In the genomic region with DNA sequence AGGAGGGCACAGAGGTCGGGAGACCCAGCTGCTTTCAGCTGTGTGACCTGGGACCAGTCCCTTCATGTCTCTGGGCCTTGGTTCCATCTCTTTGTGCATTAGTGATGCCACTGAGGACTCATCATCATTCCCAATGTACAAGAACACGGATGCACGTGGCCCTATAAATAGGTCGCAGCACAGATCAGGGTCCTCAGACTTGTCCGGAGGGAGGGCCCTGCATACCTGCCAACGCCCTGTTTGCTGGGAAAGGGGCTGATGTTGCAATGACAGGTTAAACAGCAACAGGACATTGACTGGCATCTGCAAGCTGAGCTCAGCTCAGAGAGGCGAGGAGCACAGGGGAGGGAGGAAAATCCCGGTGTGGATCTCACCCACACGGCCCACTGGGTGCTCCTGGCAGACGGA, we compare ENCODE assay signal across 11 cellular contexts. TPM values are rescaled to one million over a fixed set of nuclear protein-coding genes. Genes with fewer than 3 reads are reported as not detected.
A peak's percentile ranks its signal among the peaks of the same experiment; 100 is the strongest.
DNase-seq lines count a peak whose midpoint lies in the region; ATAC-seq, FAIRE-seq and TF ChIP-seq lines count a peak whose summit lies in the region.
"Had no signal": no experiment of that assay in that cellular context is flagged by ENCODE, and none has a peak within 500 bp of the region (broad histone marks: within the 10 kb centered on the region; RNA-seq: fewer than 3 reads in every experiment).

No MANE protein-coding gene starts in this region.

- TF ChIP-seq RAD21 in K562 (CRISPR knock-in tag; conservative IDR thresholded peaks at IDR 0.05 in 1 of 2, IDR thresholded peaks at IDR 0.05 in 1 of 2) = no peak
- peak; percentile 26; the same call in 1 of the 2 replicates for TF ChIP-seq RAD21 in HepG2 (CRISPR knock-in tag; IDR thresholded peaks at IDR 0.05)

- peak in 2 of 4 experiments; percentile 32 to 44 for DNase-seq in K562 (ENCODE audit: extremely low read depth in 1 of 4, low spot score in 3 of 4)
- DNase-seq in HepG2 (ENCODE audit: low spot score) = peak; percentile 99
- no peak for DNase-seq in tibial artery
- no peak for DNase-seq in NCI-H748 treated with DMSO at 0.1 percent for 48 hours (lab: John Stamatoyannopoulos, UW)
- DNase-seq in substantia nigra (lab: John Stamatoyannopoulos, UW) = no peak
- DNase-seq: activated CD4-positive, alpha-beta T cell treated with anti-CD3 and anti-CD28 coated beads for 48 hours; activated naive CD8-positive, alpha-beta T cell treated with anti-CD3 and anti-CD28 coated beads, Interleukin-2, amount 50 U/mL, for 24 hours; natural killer cell had no signal

- CTCF ChIA-PET in K562 (lab: Yijun Ruan, JAX; ENCODE audit: low intra/inter-chr PET ratio) = no interaction called here
- CTCF ChIA-PET in HepG2 (lab: Yijun Ruan, JAX; ENCODE audit: low intra/inter-chr PET ratio, low total read pairs) = no interaction called here

- TF ChIP-seq CTCF in Loucy (conservative IDR thresholded peaks at IDR 0.05; ENCODE audit: low read length) (no peak), K562 (IDR thresholded peaks at IDR 0.05 in 2 of 3, conservative IDR thresholded peaks at IDR 0.05 in 1 of 3; ENCODE audit: insufficient read depth in 2 of 3, low read depth in 1 of 3, low read length in 3 of 3) (no peak), HepG2 (CRISPR knock-in tag; IDR thresholded peaks at IDR 0.05) (peak; percentile 43), tibial artery (IDR thresholded peaks at IDR 0.05) (no peak)

- POLR2A ChIA-PET in K562 (lab: Yijun Ruan, JAX) = interaction anchor here (0.5 to 1.2 kb wide), 3 partner anchors 15 to 29 kb away, joined by 3 read pairs; no protein-coding TSS in a partner anchor
- POLR2A ChIA-PET in HepG2 (lab: Yijun Ruan, JAX) = interaction anchor here (0.9 to 4.1 kb wide), 36 partner anchors 8 to 965 kb away, joined by 3 to 50 read pairs (median 7); a partner anchor contains a TSS

- H2AFZ ChIP-seq in Loucy (ENCODE audit: low read length) = no peak overlapping the region
- H2AFZ ChIP-seq in K562 (ENCODE audit: low read depth, low read length) = no peak overlapping the region
- no peak overlapping the region for H2AFZ ChIP-seq in HepG2 (ENCODE audit: low read length)

- H3K27ac ChIP-seq in K562 (ENCODE audit: extremely low read depth, low read depth, low read length) = no peak overlapping the region
- peak overlapping the region; percentile 87 for H3K27ac ChIP-seq in HepG2 (ENCODE audit: extremely low read length, insufficient read depth, low read length)
- H3K27ac ChIP-seq in tibial artery = peak overlapping the region; percentile 84 to 87
- H3K27ac ChIP-seq in substantia nigra (ENCODE audit: low read depth, low read length, poor library complexity, severe bottlenecking) = no peak overlapping the region

- no peaks in the 10 kb centered on the region; the same call in 1 of the 2 replicates for H3F3A ChIP-seq in Loucy (ENCODE audit: low read depth)

- intact Hi-C loops in K562 (cut with micrococcal nuclease) (no loop called here), HepG2 (cut with micrococcal nuclease; ENCODE audit: unreplicated experiment) (loop anchor here (1.0 kb wide), 2 partner anchors 18 to 22 kb away; a partner anchor contains a TSS), tibial artery (cut with DNase I; ENCODE audit: low total_unique reads) (no loop called here)

- H3K4me1 ChIP-seq in Loucy (ENCODE audit: insufficient read depth, low read length, poor library complexity, severe bottlenecking) (peaks cover 40% of the 10 kb centered on the region), K562 (replicated peaks in 1 of 2; ENCODE audit: control insufficient read depth in 2 of 2, insufficient read depth in 2 of 2, low read length in 2 of 2) (peaks cover 26 to 36% of the 10 kb centered on the region in 2 experiments), HepG2 (ENCODE audit: insufficient read depth, low read length) (peaks cover 39% of the 10 kb centered on the region), tibial artery (peaks cover 10 to 39% (median 31%) of the 10 kb centered on the region in 4 donors)

- no peaks in the 10 kb centered on the region for H3K36me3 ChIP-seq in Loucy (ENCODE audit: insufficient read depth, low read length)
- peaks cover 75% of the 10 kb centered on the region for H3K36me3 ChIP-seq in K562 (ENCODE audit: control insufficient read depth, insufficient read depth, low read length)
- H3K36me3 ChIP-seq in HepG2 (replicated peaks in 1 of 2; ENCODE audit: control insufficient read depth in 1 of 2, insufficient read depth in 2 of 2, low read length in 2 of 2) = no peaks in the 10 kb centered on the region; a peak in 2 of 5 replicates
- peaks cover 67 to 78% (median 71%) of the 10 kb centered on the region in 3 donors for H3K36me3 ChIP-seq in tibial artery

- ATAC-seq in K562 (peak; percentile 11; the same call in 1 of the 3 replicates), HepG2 (peak; percentile 91), GM21367 (IDR thresholded peaks at IDR 0.05; ENCODE audit: unreplicated experiment) (no peak)
- ATAC-seq: activated naive CD8-positive, alpha-beta T cell treated with anti-CD3 and anti-CD28 coated beads, Interleukin-2, amount 50 U/mL, for 24 hours; natural killer cell had no signal

- TF ChIP-seq POLR2A in K562 (conservative IDR thresholded peaks at IDR 0.05) (no peak), HepG2 (IDR thresholded peaks at IDR 0.05; ENCODE audit: insufficient read depth in 1 of 2, low read depth in 2 of 2, low read length in 2 of 2) (peak in 1 of 2 experiments; percentile 71; a peak in 3 of 4 replicates)

- H3K9ac ChIP-seq in Loucy (ENCODE audit: low read depth, low read length, poor library complexity, severe bottlenecking) (peak overlapping the region; percentile 6), K562 (ENCODE audit: insufficient read depth in 1 of 2, low read depth in 2 of 2, low read length in 2 of 2) (0 out of 4 replicates have a peak overlapping the region, but pooled peaks of 1 of the 2 experiments have one; percentile 22), HepG2 (ENCODE audit: insufficient read depth, low read depth, low read length) (peak overlapping the region; percentile 73)

- H3K4me2 ChIP-seq in Loucy (ENCODE audit: low read depth, low read length, poor library complexity, severe bottlenecking) (peak overlapping the region; percentile 38), K562 (ENCODE audit: insufficient read depth, low read length) (no peak overlapping the region), HepG2 (ENCODE audit: low read depth, low read length) (peak overlapping the region; percentile 85)

- no peaks in the 10 kb centered on the region for H4K20me1 ChIP-seq in Loucy (ENCODE audit: insufficient read depth, low read length, poor library complexity, severe bottlenecking)
- H4K20me1 ChIP-seq in K562 (replicated peaks; ENCODE audit: control insufficient read depth, insufficient read depth, low read length) = no peaks in the 10 kb centered on the region
- no peaks in the 10 kb centered on the region for H4K20me1 ChIP-seq in HepG2 (ENCODE audit: insufficient read depth, low read length)

- TF ChIP-seq EP300 in K562 (IDR thresholded peaks at IDR 0.05; ENCODE audit: low read length) = no peak
- peak; percentile 74 to 93 for TF ChIP-seq EP300 in HepG2 (IDR thresholded peaks at IDR 0.05; ENCODE audit: low read depth in 2 of 2, low read length in 2 of 2)
- peak; percentile 96 for TF ChIP-seq EP300 in HepG2 (CRISPR knock-in tag; IDR thresholded peaks at IDR 0.05; ENCODE audit: borderline replicate concordance)

- no peaks in the 10 kb centered on the region for H3K9me1 ChIP-seq in K562 (ENCODE audit: control insufficient read depth, insufficient read depth, low read length)

- H3K9me2 ChIP-seq in Loucy (replicated peaks; ENCODE audit: low read depth, low read length) = no peaks in the 10 kb centered on the region

- in situ Hi-C loops in K562 (cut with MboI) = no loop called here
- in situ Hi-C loops in HepG2 (cut with HindIII; ENCODE audit: extremely low pct_ligation_motif_present, low pct_unique_long_range_greater_than_20kb) = no loop called here

- no peaks in the 10 kb centered on the region for H3K79me2 ChIP-seq in Loucy (ENCODE audit: insufficient read depth, low read length)
- no peaks in the 10 kb centered on the region for H3K79me2 ChIP-seq in K562 (ENCODE audit: control insufficient read depth, insufficient read depth, low read length)
- no peaks in the 10 kb centered on the region for H3K79me2 ChIP-seq in HepG2 (ENCODE audit: insufficient read depth, low read length)

- H3K9me3 ChIP-seq in Loucy (ENCODE audit: insufficient read depth, low read depth, low read length) = no peaks in the 10 kb centered on the region
- H3K9me3 ChIP-seq in K562 (replicated peaks; ENCODE audit: control insufficient read depth, insufficient read depth, low read depth, low read length) = no peaks in the 10 kb centered on the region
- H3K9me3 ChIP-seq in HepG2 (ENCODE audit: low read length) = no peaks in the 10 kb centered on the region
- no peaks in the 10 kb centered on the region for H3K9me3 ChIP-seq in tibial artery

- FAIRE-seq in K562 (lab: Jason Lieb, UNC) (no peak), HepG2 (lab: Jason Lieb, UNC) (peak; percentile 100)
- FAIRE-seq: GM19239 had no signal

- 76% methylated on average over 10 of the region's 10 CpGs for WGBS in K562 (ENCODE audit: insufficient coverage, low coverage, missing lambda C conversion rate)
- WGBS in HepG2 (ENCODE audit: low lambda C conversion rate) = 1% methylated on average over 10 of the region's 10 CpGs

- H3K27me3 ChIP-seq in Loucy (ENCODE audit: insufficient read depth, low read length, poor library complexity, severe bottlenecking) (no peaks in the 10 kb centered on the region), K562 (ENCODE audit: control insufficient read depth in 2 of 2, insufficient read depth in 2 of 2, low read length in 2 of 2) (no peaks in the 10 kb centered on the region), HepG2 (ENCODE audit: control insufficient read depth in 1 of 2, insufficient read depth in 2 of 2, low read length in 2 of 2) (no peaks in the 10 kb centered on the region), tibial artery (no peaks in the 10 kb centered on the region)

- no TSS peak for BruUV-seq in K562 (replicated peaks; lab: Mats Ljungman, UMichigan)
- BruUV-seq in HepG2 (replicated peaks; lab: Mats Ljungman, UMichigan) = no TSS peak

- no peak overlapping the region for H3K4me3 ChIP-seq in Loucy (ENCODE audit: low read length, poor library complexity, severe bottlenecking)
- H3K4me3 ChIP-seq in K562 = no peak overlapping the region
- H3K4me3 ChIP-seq in HepG2 (replicated peaks in 1 of 3; ENCODE audit: insufficient read depth in 1 of 3, low read depth in 2 of 3, low read length in 3 of 3) = peak overlapping the region; percentile 25 to 65 (median 36); a peak in 5 of 6 replicates
- no peak overlapping the region for H3K4me3 ChIP-seq in tibial artery

RNA-seq across cellular contexts. Expression of a gene that starts 21.8 kb away (rescaled TPM):
- total RNA-seq in K562 (2011; cell fraction: chromatin; rRNA removed; ENCODE audit: low replicate concordance) = 34.9 and 72.8 TPM in 2 replicates
- total RNA-seq in K562 (2011; cell fraction: nucleolus; rRNA removed) = 45.9 and 47.5 TPM in 2 replicates
- 36.4 and 37.1 TPM in 2 replicates for total RNA-seq in K562 (2011; cell fraction: nucleoplasm; rRNA removed)
- 48.3 and 61.2 TPM in 2 replicates for total RNA-seq in K562 (2014; rRNA removed)
- 17.4 and 22.0 TPM in 2 replicates for total RNA-seq in K562 (2014; rRNA removed; fragmentation: Illumina TruSeq; extraction: Trizol)
- total RNA-seq in K562 (2015; rRNA removed; fragmentation: Illumina TruSeq; extraction: Trizol) = 20.4 and 21.0 TPM in 2 replicates
- 78.5 and 82.3 TPM in 2 replicates for total RNA-seq in K562 (2021)
- polyA plus RNA-seq in K562 (2011; rRNA removed) = 35.3 and 37.6 TPM in 2 replicates
- polyA plus RNA-seq in K562 (2011; cell fraction: cytosol; rRNA removed) = 31.6 and 76.0 TPM in 2 replicates
- polyA plus RNA-seq in K562 (2011; cell fraction: nucleus; rRNA removed) = 26.4 and 54.7 TPM in 2 replicates
- polyA plus RNA-seq in K562 (2012) = 47.9 and 85.2 TPM in 2 replicates
- polyA plus RNA-seq in K562 (2014; fragmentation: Illumina TruSeq; extraction: Trizol) = 55.1 and 56.7 TPM in 2 replicates
- polyA plus RNA-seq in K562 (2014; fragmentation: Nextera tagmentation; extraction: Ambion mirVana) = 1 to 10 TPM; 5.5 TPM
- 43.9 and 48.0 TPM in 2 replicates for polyA plus RNA-seq in K562 (2014; rRNA removed)
- 21.4 and 54.6 TPM in 2 replicates for polyA minus RNA-seq in K562 (2011; rRNA and poly(A)+ RNA removed)
- 46.4 and 51.2 TPM in 2 replicates for polyA minus RNA-seq in K562 (2011; cell fraction: cytosol; rRNA and poly(A)+ RNA removed)
- polyA minus RNA-seq in K562 (2011; cell fraction: nucleus; rRNA and poly(A)+ RNA removed) = 18.8 and 21.4 TPM in 2 replicates
- 4.2 and 4.5 TPM in 2 replicates for total RNA-seq in HepG2 (2016; rRNA removed; fragmentation: Illumina TruSeq; extraction: Trizol)
- total RNA-seq in HepG2 (2016; cell fraction: cytosol; rRNA removed; fragmentation: Illumina TruSeq; extraction: Trizol; ENCODE audit: low read depth) = 0.61 and 0.88 TPM in 2 replicates
- 3.3 and 4.3 TPM in 2 replicates for total RNA-seq in HepG2 (2016; cell fraction: insoluble cytoplasmic fraction; rRNA removed; fragmentation: Illumina TruSeq; extraction: Trizol)
- 2.1 and 2.3 TPM in 2 replicates for total RNA-seq in HepG2 (2016; cell fraction: membrane; rRNA removed; fragmentation: Illumina TruSeq; extraction: Trizol)
- 4.3 and 4.5 TPM in 2 replicates for total RNA-seq in HepG2 (2016; cell fraction: nucleus; rRNA removed; fragmentation: Illumina TruSeq; extraction: Trizol)
- 46.4 and 52.3 TPM in 2 replicates for polyA plus RNA-seq in HepG2 (2011; rRNA removed)
- polyA plus RNA-seq in HepG2 (2011; cell fraction: cytosol; rRNA removed) = 39.7 and 45.8 TPM in 2 replicates
- 48.4 and 54.8 TPM in 2 replicates for polyA plus RNA-seq in HepG2 (2011; cell fraction: nucleus; rRNA removed)
- polyA plus RNA-seq in HepG2 (2012) = 14.4 and 32.4 TPM in 2 replicates
- polyA plus RNA-seq in HepG2 (2016; cell fraction: cytosol; fragmentation: Illumina TruSeq; extraction: Trizol; ENCODE audit: low read depth) = 1.5 and 1.8 TPM in 2 replicates
- polyA plus RNA-seq in HepG2 (2016; cell fraction: insoluble cytoplasmic fraction; fragmentation: Illumina TruSeq; extraction: Trizol; ENCODE audit: low read depth) = 5.3 and 7.5 TPM in 2 replicates
- polyA plus RNA-seq in HepG2 (2016; cell fraction: membrane; fragmentation: Illumina TruSeq; extraction: Trizol; ENCODE audit: low read depth) = 2.5 TPM in 2 replicates
- polyA plus RNA-seq in HepG2 (2016; cell fraction: nucleus; fragmentation: Illumina TruSeq; extraction: Trizol; ENCODE audit: insufficient read depth, low read depth) = 7.7 and 9.8 TPM in 2 replicates
- polyA minus RNA-seq in HepG2 (2011; rRNA and poly(A)+ RNA removed; ENCODE audit: low replicate concordance) = 39.1 and 112 TPM in 2 replicates
- 43.5 and 48.8 TPM in 2 replicates for polyA minus RNA-seq in HepG2 (2011; cell fraction: cytosol; rRNA and poly(A)+ RNA removed)
- polyA minus RNA-seq in HepG2 (2011; cell fraction: nucleus; rRNA and poly(A)+ RNA removed) = 26.7 and 32.2 TPM in 2 replicates

Comparison
In these comparisons a context has a peak if more than half of its experiments do, and no peak if none do; other contexts are left out.
1. H3K4me3 ChIP-seq: peak in HepG2 (3 of 3); none in Loucy (single experiment), K562 (single experiment) and tibial artery (0 of 2).
2. H3K27ac ChIP-seq: peak in HepG2 (single experiment) and tibial artery (2 of 2); none in K562 (single experiment) and substantia nigra (single experiment).